ENCODE assay signal across 32 cellular contexts in genomic region chr16:56726926-56727325, GRCh38. TPM values are rescaled to one million over a fixed set of nuclear protein-coding genes. Genes with fewer than 3 reads are reported as not detected.
"Had no signal": no experiment of that assay in that cellular context is flagged by ENCODE, and none has a peak within 500 bp of the region (broad histone marks: within the 10 kb centered on the region; RNA-seq: fewer than 3 reads in every experiment).

No MANE protein-coding gene starts in this region.

- H3K4me3 Mint-ChIP-seq: activated CD4-positive, alpha-beta memory T cell treated with anti-CD3 and anti-CD28 coated beads, Interleukin-2, amount 10 ng/mL, durations not matched to agents 7 days and 5 days; activated CD4-positive, alpha-beta T cell treated with anti-CD3 and anti-CD28 coated beads, Interleukin-2, amount 10 ng/mL, durations not matched to agents 7 days and 5 days; activated naive CD4-positive, alpha-beta T cell treated with anti-CD3 and anti-CD28 coated beads, Interleukin-2, amount 10 ng/mL, durations not matched to agents 7 days and 5 days; activated naive CD8-positive, alpha-beta T cell treated with anti-CD3 and anti-CD28 coated beads, Interleukin-2, amount 10 ng/mL, durations not matched to agents 7 days and 5 days; activated T-cell treated with anti-CD3 and anti-CD28 coated beads, Interleukin-2, amount 50 U/mL, for 24 hours; activated T-cell treated with anti-CD3 and anti-CD28 coated beads, Interleukin-2, amount 50 U/mL, for 72 hours had no signal

- H3K27ac ChIP-seq: ascending aorta, epithelial cell of prostate, esophagus squamous epithelium, gastroesophageal sphincter, heart right ventricle had no signal

- H3K36me3 Mint-ChIP-seq: activated naive CD4-positive, alpha-beta T cell treated with anti-CD3 and anti-CD28 coated beads, Interleukin-2, amount 10 ng/mL, durations not matched to agents 7 days and 5 days; activated naive CD8-positive, alpha-beta T cell treated with anti-CD3 and anti-CD28 coated beads, Interleukin-2, amount 10 ng/mL, durations not matched to agents 7 days and 5 days had no signal

- FAIRE-seq: colon, endometrium, endothelial cell of umbilical vein had no signal

- H3K9me3 Mint-ChIP-seq: activated CD4-positive, alpha-beta memory T cell treated with anti-CD3 and anti-CD28 coated beads, Interleukin-2, amount 10 ng/mL, durations not matched to agents 7 days and 5 days; activated CD4-positive, alpha-beta T cell treated with anti-CD3 and anti-CD28 coated beads, Interleukin-2, amount 10 ng/mL, durations not matched to agents 7 days and 5 days; activated naive CD4-positive, alpha-beta T cell treated with anti-CD3 and anti-CD28 coated beads, Interleukin-2, amount 10 ng/mL, durations not matched to agents 7 days and 5 days; activated naive CD4-positive, alpha-beta T cell treated with anti-CD3 and anti-CD28 coated beads, Interleukin-2, amount 50 U/mL, for 72 hours; activated naive CD8-positive, alpha-beta T cell treated with anti-CD3 and anti-CD28 coated beads, Interleukin-2, amount 10 ng/mL, durations not matched to agents 7 days and 5 days; activated T-cell treated with anti-CD3 and anti-CD28 coated beads, Interleukin-2, amount 50 U/mL, for 24 hours; activated T-cell treated with anti-CD3 and anti-CD28 coated beads, Interleukin-2, amount 50 U/mL, for 72 hours had no signal

- H3K27me3 ChIP-seq: ascending aorta, esophagus squamous epithelium, gastroesophageal sphincter, heart right ventricle had no signal

- H3K36me3 ChIP-seq: ascending aorta, esophagus squamous epithelium, gastroesophageal sphincter, heart right ventricle had no signal

- H3K4me3 ChIP-seq: ascending aorta, esophagus squamous epithelium, gastroesophageal sphincter, heart right ventricle had no signal

- H3K9me3 ChIP-seq: ascending aorta, esophagus squamous epithelium, gastroesophageal sphincter, heart right ventricle had no signal

- H3K27ac Mint-ChIP-seq: activated CD4-positive, alpha-beta memory T cell treated with anti-CD3 and anti-CD28 coated beads, Interleukin-2, amount 10 ng/mL, durations not matched to agents 7 days and 5 days; activated CD4-positive, alpha-beta T cell treated with anti-CD3 and anti-CD28 coated beads, Interleukin-2, amount 10 ng/mL, durations not matched to agents 7 days and 5 days; activated naive CD4-positive, alpha-beta T cell treated with anti-CD3 and anti-CD28 coated beads, Interleukin-2, amount 10 ng/mL, durations not matched to agents 7 days and 5 days; activated naive CD4-positive, alpha-beta T cell treated with anti-CD3 and anti-CD28 coated beads, Interleukin-2, amount 50 U/mL, for 72 hours; activated naive CD8-positive, alpha-beta T cell treated with anti-CD3 and anti-CD28 coated beads, Interleukin-2, amount 10 ng/mL, durations not matched to agents 7 days and 5 days; activated T-cell treated with anti-CD3 and anti-CD28 coated beads, Interleukin-2, amount 50 U/mL, for 24 hours; activated T-cell treated with anti-CD3 and anti-CD28 coated beads, Interleukin-2, amount 50 U/mL, for 72 hours had no signal

- H3K27me3 Mint-ChIP-seq: activated naive CD8-positive, alpha-beta T cell treated with anti-CD3 and anti-CD28 coated beads, Interleukin-2, amount 10 ng/mL, durations not matched to agents 7 days and 5 days; activated T-cell treated with anti-CD3 and anti-CD28 coated beads, Interleukin-2, amount 50 U/mL, for 24 hours had no signal

- ATAC-seq: activated naive CD4-positive, alpha-beta T cell treated with anti-CD3 and anti-CD28 coated beads, Interleukin-2, amount 50 U/mL, for 72 hours; activated T-cell treated with anti-CD3 and anti-CD28 coated beads, Interleukin-2, amount 50 U/mL, for 72 hours; gastroesophageal sphincter; heart right ventricle had no signal

- DNase-seq: activated CD4-positive, alpha-beta memory T cell treated with anti-CD3 and anti-CD28 coated beads, Interleukin-2, amount 10 ng/mL, durations not matched to agents 7 days and 5 days; activated CD4-positive, alpha-beta T cell treated with anti-CD3 and anti-CD28 coated beads for 1 hour; activated CD4-positive, alpha-beta T cell treated with anti-CD3 and anti-CD28 coated beads for 4 hours; activated CD4-positive, alpha-beta T cell treated with anti-CD3 and anti-CD28 coated beads, Interleukin-2, amount 10 ng/mL, durations not matched to agents 7 days and 5 days; activated CD4-positive, alpha-beta T cell treated with anti-CD3 and anti-CD28 coated beads, Interleukin-2, amount 50 U/mL, for 4 hours; activated CD8-positive, alpha-beta memory T cell treated with anti-CD3 and anti-CD28 coated beads, Interleukin-2, amount 50 U/mL, for 48 hours; activated gamma-delta T cell; activated naive CD4-positive, alpha-beta T cell; activated naive CD4-positive, alpha-beta T cell treated with anti-CD3 and anti-CD28 coated beads, Interleukin-2, amount 10 ng/mL, durations not matched to agents 7 days and 5 days; activated naive CD8-positive, alpha-beta T cell treated with anti-CD3 and anti-CD28 coated beads, Interleukin-2, amount 10 ng/mL, durations not matched to agents 7 days and 5 days; activated T-cell treated with anti-CD3 and anti-CD28 coated beads for 4 hours; activated T-cell treated with anti-CD3 and anti-CD28 coated beads, Interleukin-2, amount 50 U/mL, for 24 hours; activated T-cell treated with anti-CD3 and anti-CD28 coated beads, Interleukin-2, amount 50 U/mL, for 72 hours; caudate nucleus; cortex of kidney; dermis blood vessel endothelial cell; effector CD4-positive, alpha-beta T cell; esophagus squamous epithelium; foreskin melanocyte; heart right ventricle; T-helper 2 cell had no signal

RNA-seq across cellular contexts. Expression of gene MT1H, which starts 57.3 kb away (rescaled TPM):
- total RNA-seq: activated CD4-positive, alpha-beta memory T cell treated with anti-CD3 and anti-CD28 coated beads, Interleukin-2, amount 10 ng/mL, durations not matched to agents 7 days and 5 days; activated naive CD4-positive, alpha-beta T cell treated with anti-CD3 and anti-CD28 coated beads, Interleukin-2, amount 50 U/mL, for 72 hours; activated naive CD8-positive, alpha-beta T cell treated with anti-CD3 and anti-CD28 coated beads, Interleukin-2, amount 10 ng/mL, durations not matched to agents 7 days and 5 days; ascending aorta; chondrocyte; dermis blood vessel endothelial cell; endothelial cell of umbilical vein; fibroblast of lung; fibroblast of villous mesenchyme; gastroesophageal sphincter; glomerular endothelial cell had no signal
- polyA plus RNA-seq: endothelial cell of umbilical vein, fibroblast of lung, heart right ventricle had no signal

RNA-seq across cellular contexts. Expression of gene MT1G, which starts 59.1 kb away (rescaled TPM):
- total RNA-seq: dermis blood vessel endothelial cell, endothelial cell of umbilical vein, fibroblast of villous mesenchyme, glomerular endothelial cell had no signal
- polyA plus RNA-seq: endothelial cell of umbilical vein had no signal
